ENCODE assay signal across 1 cellular context in the genomic region with DNA sequence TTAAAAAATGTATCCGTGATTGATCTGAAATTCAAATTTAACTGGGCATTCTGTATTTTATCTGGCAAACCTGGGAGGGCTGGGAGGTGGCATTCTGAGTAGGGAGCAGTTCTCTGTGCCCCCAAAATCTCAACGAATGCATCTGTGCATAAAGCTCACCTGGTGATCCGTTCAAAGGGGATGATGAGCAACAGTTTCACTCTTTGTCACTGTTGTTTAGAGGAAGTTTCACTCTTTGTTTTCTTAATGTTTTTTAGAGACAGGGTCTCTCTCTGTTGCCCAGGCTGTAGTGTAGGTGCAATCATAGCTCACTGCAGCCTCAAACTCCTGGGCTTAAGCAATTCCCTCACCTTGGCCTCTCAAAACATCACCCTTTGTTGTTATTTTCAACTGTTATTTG.
A peak's percentile ranks its signal among the peaks of the same experiment; 100 is the strongest.
TF ChIP-seq lines count a peak whose summit lies in the region.

No MANE protein-coding gene starts in this region.

TF ChIP-seq in H1, 55 proteins besides CTCF, POLR2A, EP300 and RAD21:
- TF ChIP-seq, protein P1, sequence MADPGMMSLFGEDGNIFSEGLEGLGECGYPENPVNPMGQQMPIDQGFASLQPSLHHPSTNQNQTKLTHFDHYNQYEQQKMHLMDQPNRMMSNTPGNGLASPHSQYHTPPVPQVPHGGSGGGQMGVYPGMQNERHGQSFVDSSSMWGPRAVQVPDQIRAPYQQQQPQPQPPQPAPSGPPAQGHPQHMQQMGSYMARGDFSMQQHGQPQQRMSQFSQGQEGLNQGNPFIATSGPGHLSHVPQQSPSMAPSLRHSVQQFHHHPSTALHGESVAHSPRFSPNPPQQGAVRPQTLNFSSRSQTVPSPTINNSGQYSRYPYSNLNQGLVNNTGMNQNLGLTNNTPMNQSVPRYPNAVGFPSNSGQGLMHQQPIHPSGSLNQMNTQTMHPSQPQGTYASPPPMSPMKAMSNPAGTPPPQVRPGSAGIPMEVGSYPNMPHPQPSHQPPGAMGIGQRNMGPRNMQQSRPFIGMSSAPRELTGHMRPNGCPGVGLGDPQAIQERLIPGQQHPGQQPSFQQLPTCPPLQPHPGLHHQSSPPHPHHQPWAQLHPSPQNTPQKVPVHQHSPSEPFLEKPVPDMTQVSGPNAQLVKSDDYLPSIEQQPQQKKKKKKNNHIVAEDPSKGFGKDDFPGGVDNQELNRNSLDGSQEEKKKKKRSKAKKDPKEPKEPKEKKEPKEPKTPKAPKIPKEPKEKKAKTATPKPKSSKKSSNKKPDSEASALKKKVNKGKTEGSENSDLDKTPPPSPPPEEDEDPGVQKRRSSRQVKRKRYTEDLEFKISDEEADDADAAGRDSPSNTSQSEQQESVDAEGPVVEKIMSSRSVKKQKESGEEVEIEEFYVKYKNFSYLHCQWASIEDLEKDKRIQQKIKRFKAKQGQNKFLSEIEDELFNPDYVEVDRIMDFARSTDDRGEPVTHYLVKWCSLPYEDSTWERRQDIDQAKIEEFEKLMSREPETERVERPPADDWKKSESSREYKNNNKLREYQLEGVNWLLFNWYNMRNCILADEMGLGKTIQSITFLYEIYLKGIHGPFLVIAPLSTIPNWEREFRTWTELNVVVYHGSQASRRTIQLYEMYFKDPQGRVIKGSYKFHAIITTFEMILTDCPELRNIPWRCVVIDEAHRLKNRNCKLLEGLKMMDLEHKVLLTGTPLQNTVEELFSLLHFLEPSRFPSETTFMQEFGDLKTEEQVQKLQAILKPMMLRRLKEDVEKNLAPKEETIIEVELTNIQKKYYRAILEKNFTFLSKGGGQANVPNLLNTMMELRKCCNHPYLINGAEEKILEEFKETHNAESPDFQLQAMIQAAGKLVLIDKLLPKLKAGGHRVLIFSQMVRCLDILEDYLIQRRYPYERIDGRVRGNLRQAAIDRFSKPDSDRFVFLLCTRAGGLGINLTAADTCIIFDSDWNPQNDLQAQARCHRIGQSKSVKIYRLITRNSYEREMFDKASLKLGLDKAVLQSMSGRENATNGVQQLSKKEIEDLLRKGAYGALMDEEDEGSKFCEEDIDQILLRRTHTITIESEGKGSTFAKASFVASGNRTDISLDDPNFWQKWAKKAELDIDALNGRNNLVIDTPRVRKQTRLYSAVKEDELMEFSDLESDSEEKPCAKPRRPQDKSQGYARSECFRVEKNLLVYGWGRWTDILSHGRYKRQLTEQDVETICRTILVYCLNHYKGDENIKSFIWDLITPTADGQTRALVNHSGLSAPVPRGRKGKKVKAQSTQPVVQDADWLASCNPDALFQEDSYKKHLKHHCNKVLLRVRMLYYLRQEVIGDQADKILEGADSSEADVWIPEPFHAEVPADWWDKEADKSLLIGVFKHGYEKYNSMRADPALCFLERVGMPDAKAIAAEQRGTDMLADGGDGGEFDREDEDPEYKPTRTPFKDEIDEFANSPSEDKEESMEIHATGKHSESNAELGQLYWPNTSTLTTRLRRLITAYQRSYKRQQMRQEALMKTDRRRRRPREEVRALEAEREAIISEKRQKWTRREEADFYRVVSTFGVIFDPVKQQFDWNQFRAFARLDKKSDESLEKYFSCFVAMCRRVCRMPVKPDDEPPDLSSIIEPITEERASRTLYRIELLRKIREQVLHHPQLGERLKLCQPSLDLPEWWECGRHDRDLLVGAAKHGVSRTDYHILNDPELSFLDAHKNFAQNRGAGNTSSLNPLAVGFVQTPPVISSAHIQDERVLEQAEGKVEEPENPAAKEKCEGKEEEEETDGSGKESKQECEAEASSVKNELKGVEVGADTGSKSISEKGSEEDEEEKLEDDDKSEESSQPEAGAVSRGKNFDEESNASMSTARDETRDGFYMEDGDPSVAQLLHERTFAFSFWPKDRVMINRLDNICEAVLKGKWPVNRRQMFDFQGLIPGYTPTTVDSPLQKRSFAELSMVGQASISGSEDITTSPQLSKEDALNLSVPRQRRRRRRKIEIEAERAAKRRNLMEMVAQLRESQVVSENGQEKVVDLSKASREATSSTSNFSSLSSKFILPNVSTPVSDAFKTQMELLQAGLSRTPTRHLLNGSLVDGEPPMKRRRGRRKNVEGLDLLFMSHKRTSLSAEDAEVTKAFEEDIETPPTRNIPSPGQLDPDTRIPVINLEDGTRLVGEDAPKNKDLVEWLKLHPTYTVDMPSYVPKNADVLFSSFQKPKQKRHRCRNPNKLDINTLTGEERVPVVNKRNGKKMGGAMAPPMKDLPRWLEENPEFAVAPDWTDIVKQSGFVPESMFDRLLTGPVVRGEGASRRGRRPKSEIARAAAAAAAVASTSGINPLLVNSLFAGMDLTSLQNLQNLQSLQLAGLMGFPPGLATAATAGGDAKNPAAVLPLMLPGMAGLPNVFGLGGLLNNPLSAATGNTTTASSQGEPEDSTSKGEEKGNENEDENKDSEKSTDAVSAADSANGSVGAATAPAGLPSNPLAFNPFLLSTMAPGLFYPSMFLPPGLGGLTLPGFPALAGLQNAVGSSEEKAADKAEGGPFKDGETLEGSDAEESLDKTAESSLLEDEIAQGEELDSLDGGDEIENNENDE (IDR thresholded peaks at IDR 0.05; ENCODE audit: insufficient replicate concordance, low read length): no peak
- TF ChIP-seq NANOG (IDR thresholded peaks at IDR 0.05; ENCODE audit: insufficient read depth, low read depth, low read length, poor library complexity, severe bottlenecking): peak; percentile 23
